Comparison of ENCODE assay signal across 15 cellular contexts in the genomic region with DNA sequence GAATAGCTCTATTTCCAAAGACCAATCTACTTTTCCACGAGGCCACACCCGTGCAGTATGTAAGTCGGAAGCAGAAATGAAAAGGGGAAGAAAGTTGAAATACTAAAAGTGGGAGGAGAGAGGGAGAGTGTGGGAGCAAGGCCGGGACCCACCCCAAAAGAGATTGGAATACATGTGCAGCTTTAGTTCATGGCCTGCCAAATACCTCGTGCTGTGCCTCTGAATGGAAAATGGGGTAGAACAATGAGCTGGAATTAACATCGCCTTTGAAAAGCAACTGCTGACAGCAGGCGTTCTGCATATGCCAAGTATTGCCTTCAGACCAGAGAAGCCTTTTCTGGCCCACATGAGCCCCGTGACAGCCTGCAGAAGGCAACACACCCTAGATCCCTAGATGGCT.
DNase-seq lines count a peak whose midpoint lies in the region; ATAC-seq and TF ChIP-seq lines count a peak whose summit lies in the region.
"Had no signal": no experiment of that assay in that cellular context is flagged by ENCODE, and none has a peak within 500 bp of the region (broad histone marks: within the 10 kb centered on the region; RNA-seq: fewer than 3 reads in every experiment).

No MANE protein-coding gene starts in this region.

- no peaks in the 10 kb centered on the region for H3K27me3 Mint-ChIP-seq in activated CD4-positive, alpha-beta memory T cell treated with anti-CD3 and anti-CD28 coated beads for 36 hours
- H3K27me3 Mint-ChIP-seq: activated naive CD8-positive, alpha-beta T cell; stimulated activated naive CD8-positive, alpha-beta T cell treated with anti-CD3 and anti-CD28 coated beads, Interleukin-15, Interleukin-2, amounts not matched to agents 100 ng/mL and 50 ng/mL, for 24 hours had no signal

- ATAC-seq in activated CD4-positive, CD25-positive, alpha-beta regulatory T cell treated with anti-CD3 and anti-CD28 coated beads, Interleukin-2, amount 50 U/mL, for 24 hours, result no peak
- ATAC-seq: activated T-cell treated with anti-CD3 and anti-CD28 coated beads, Interleukin-2, amount 50 U/mL, for 72 hours; HCT116 had no signal

- intact Hi-C loops in activated CD4-positive, alpha-beta memory T cell treated with anti-CD3 and anti-CD28 coated beads for 36 hours (cut with micrococcal nuclease), result no loop called here

- POLR2A ChIA-PET in activated CD4-positive, alpha-beta memory T cell treated with anti-CD3 and anti-CD28 coated beads for 36 hours (lab: Charles Lee), result no interaction called here
- POLR2A ChIA-PET in HEK293T (lab: Yijun Ruan, JAX), result no interaction called here

- H3K36me3 Mint-ChIP-seq in activated CD4-positive, alpha-beta memory T cell treated with anti-CD3 and anti-CD28 coated beads for 36 hours, result no peaks in the 10 kb centered on the region
- H3K36me3 Mint-ChIP-seq: activated naive CD8-positive, alpha-beta T cell had no signal

- CTCF ChIA-PET in activated CD4-positive, alpha-beta memory T cell treated with anti-CD3 and anti-CD28 coated beads for 36 hours (lab: Charles Lee), result no interaction called here
- CTCF ChIA-PET in HEK293T (lab: Yijun Ruan, JAX), result no interaction called here

- DNase-seq in ELF-1 (ENCODE audit: low read depth, low spot score), result peak; percentile 51
- DNase-seq in NCI-H446 treated with DMSO at 0.1 percent for 48 hours (lab: John Stamatoyannopoulos, UW), result peak; percentile 82
- DNase-seq in ecto neural progenitor cell (ENCODE audit: low spot score), result peak; percentile 28
- DNase-seq in iPS-NIHi7 (ENCODE audit: extremely low spot score), result peak; percentile 56
- no peak for DNase-seq in activated CD4-positive, alpha-beta memory T cell treated with anti-CD3 and anti-CD28 coated beads for 36 hours
- no peak for DNase-seq in HEK293T (ENCODE audit: extremely low spot score)
- DNase-seq: activated T-cell treated with anti-CD3 and anti-CD28 coated beads, Interleukin-2, amount 50 U/mL, for 72 hours; DND-41; effector memory CD4-positive, alpha-beta T cell; NCI-H524 treated with DMSO at 0.1 percent for 48 hours; SHP77 treated with DMSO at 0.1 percent for 48 hours had no signal

- H3K9me3 Mint-ChIP-seq in activated CD4-positive, alpha-beta memory T cell treated with anti-CD3 and anti-CD28 coated beads for 36 hours, result peaks cover 11% of the 10 kb centered on the region
- H3K9me3 Mint-ChIP-seq: stimulated activated naive CD8-positive, alpha-beta T cell treated with anti-CD3 and anti-CD28 coated beads, Interleukin-15, Interleukin-2, amounts not matched to agents 100 ng/mL and 50 ng/mL, for 24 hours had no signal

- H3K27ac Mint-ChIP-seq in activated CD4-positive, alpha-beta memory T cell treated with anti-CD3 and anti-CD28 coated beads for 36 hours, result no peak overlapping the region
- H3K27ac Mint-ChIP-seq: activated naive CD8-positive, alpha-beta T cell; activated T-cell treated with anti-CD3 and anti-CD28 coated beads, Interleukin-2, amount 50 U/mL, for 72 hours; stimulated activated naive CD8-positive, alpha-beta T cell treated with anti-CD3 and anti-CD28 coated beads, Interleukin-15, Interleukin-2, amounts not matched to agents 100 ng/mL and 50 ng/mL, for 24 hours had no signal

- H3K4me3 Mint-ChIP-seq in activated CD4-positive, alpha-beta memory T cell treated with anti-CD3 and anti-CD28 coated beads for 36 hours, result no peak overlapping the region
- H3K4me3 Mint-ChIP-seq: activated naive CD8-positive, alpha-beta T cell; activated T-cell treated with anti-CD3 and anti-CD28 coated beads, Interleukin-2, amount 50 U/mL, for 72 hours; stimulated activated naive CD8-positive, alpha-beta T cell treated with anti-CD3 and anti-CD28 coated beads, Interleukin-15, Interleukin-2, amounts not matched to agents 100 ng/mL and 50 ng/mL, for 24 hours had no signal

- peaks cover 54% of the 10 kb centered on the region for H3K4me1 Mint-ChIP-seq in activated CD4-positive, alpha-beta memory T cell treated with anti-CD3 and anti-CD28 coated beads for 36 hours (ENCODE audit: low read depth)

TF ChIP-seq in HEK293T, 16 proteins besides CTCF, POLR2A, EP300 and RAD21:
- no peak for TF ChIP-seq LEF1 (IDR thresholded peaks at IDR 0.05; ENCODE audit: borderline replicate concordance)
- no peak for TF ChIP-seq ZNF384 (IDR thresholded peaks at IDR 0.05)

Comparison
In these comparisons a context has a peak if more than half of its experiments do, and no peak if none do; other contexts are left out.
1. DNase-seq: peak in ELF-1 (single experiment), NCI-H446 treated with DMSO at 0.1 percent for 48 hours (single experiment), ecto neural progenitor cell (single experiment) and iPS-NIHi7 (single experiment); none in activated CD4-positive, alpha-beta memory T cell treated with anti-CD3 and anti-CD28 coated beads for 36 hours (single experiment) and HEK293T (single experiment).